ENCODE assay signal across 19 cellular contexts in the genomic region with DNA sequence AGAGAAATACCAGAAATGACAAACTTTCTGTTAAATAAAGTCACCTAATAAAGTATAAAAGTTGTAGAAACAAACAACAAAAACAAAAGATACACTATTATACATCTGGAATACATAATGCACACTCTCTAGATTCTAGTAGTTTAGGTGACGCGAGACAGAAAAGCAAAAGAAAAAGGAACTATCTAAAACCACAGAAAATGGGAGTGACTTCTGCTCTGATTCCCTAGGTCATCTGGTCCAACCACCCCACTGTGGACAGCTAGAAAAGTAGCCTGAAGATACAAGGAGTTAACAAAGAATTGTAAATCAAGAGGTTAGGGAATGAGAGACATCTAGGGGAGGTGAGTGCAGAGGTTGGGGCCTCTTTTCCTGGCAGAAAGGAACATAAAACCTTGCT. TPM values are rescaled to one million over a fixed set of nuclear protein-coding genes. Genes with fewer than 3 reads are reported as not detected.
A peak's percentile ranks its signal among the peaks of the same experiment; 100 is the strongest.
DNase-seq lines count a peak whose midpoint lies in the region; ATAC-seq lines count a peak whose summit lies in the region.
"Had no signal": no experiment of that assay in that cellular context is flagged by ENCODE, and none has a peak within 500 bp of the region (broad histone marks: within the 10 kb centered on the region; RNA-seq: fewer than 3 reads in every experiment).

No MANE protein-coding gene starts in this region.

- no peak for DNase-seq in activated T-cell treated with anti-CD3 and anti-CD28 coated beads, Interleukin-2, amount 50 U/mL, for 24 hours
- DNase-seq in activated T-cell treated with anti-CD3 and anti-CD28 coated beads, Interleukin-2, amount 50 U/mL, for 4 hours: no peak
- DNase-seq in SKM-1 (lab: John Stamatoyannopoulos, UW; ENCODE audit: unreplicated experiment) (peak; percentile 33), H4 (ENCODE audit: low spot score) (no peak), SHP77 treated with DMSO at 0.1 percent for 48 hours (lab: John Stamatoyannopoulos, UW) (no peak), left colon (no peak)
- DNase-seq: activated CD4-positive, alpha-beta T cell treated with anti-CD3 and anti-CD28 coated beads for 1 hour; activated naive CD4-positive, alpha-beta T cell treated with anti-CD3 and anti-CD28 coated beads, Interleukin-2, amount 50 U/mL, for 16 hours; CD4-positive, CD25-positive, alpha-beta regulatory T cell; lower lobe of right lung; NCI-H1048; NCI-H69; RPMI8226; stimulated activated naive CD8-positive, alpha-beta T cell treated with anti-CD3 and anti-CD28 coated beads, Interleukin-15, Interleukin-2, amounts not matched to agents 100 U/mL and 50 U/mL, for 24 hours; upper lobe of left lung had no signal

- peaks cover 9% of the 10 kb centered on the region for H3K4me1 Mint-ChIP-seq in activated T-cell treated with anti-CD3 and anti-CD28 coated beads, Interleukin-2, amount 50 U/mL, for 24 hours (ENCODE audit: low read depth)
- no peaks in the 10 kb centered on the region for H3K4me1 Mint-ChIP-seq in activated T-cell treated with anti-CD3 and anti-CD28 coated beads, Interleukin-2, amount 50 U/mL, for 4 hours (ENCODE audit: low read depth)
- peaks cover 6% of the 10 kb centered on the region for H3K4me1 Mint-ChIP-seq in stimulated activated memory B cell treated with anti-CD40 and anti-IgM and Interleukin-4, amounts not matched to agents 10 μg/mL and 1 μg/mL and 100 μg/mL, for 72 hours

- H3K9me3 Mint-ChIP-seq in activated T-cell treated with anti-CD3 and anti-CD28 coated beads, Interleukin-2, amount 50 U/mL, for 24 hours: no peaks in the 10 kb centered on the region
- H3K9me3 Mint-ChIP-seq in activated T-cell treated with anti-CD3 and anti-CD28 coated beads, Interleukin-2, amount 50 U/mL, for 4 hours: no peaks in the 10 kb centered on the region
- no peaks in the 10 kb centered on the region for H3K9me3 Mint-ChIP-seq in stimulated activated memory B cell treated with anti-CD40 and anti-IgM and Interleukin-4, amounts not matched to agents 10 μg/mL and 1 μg/mL and 100 μg/mL, for 72 hours
- H3K9me3 Mint-ChIP-seq: CD4-positive, CD25-positive, alpha-beta regulatory T cell; dendritic cell treated with granulocyte-macrophage colony-stimulating factor and Interleukin-4, amounts not matched to agents 40 ng/mL and 50 ng/mL, for 4 days; T-helper 1 cell treated with Interleukin-12 subunit alpha and Interleukin-12 subunit beta and Interleukin-4 antibody, amounts not matched to agents 30 μg/mL and 1 μg/mL, for 36 hours had no signal

- intact Hi-C loops in left colon (cut with DNase I, micrococcal nuclease): no loop called here

- H3K36me3 Mint-ChIP-seq in activated T-cell treated with anti-CD3 and anti-CD28 coated beads, Interleukin-2, amount 50 U/mL, for 24 hours (ENCODE audit: low read depth): peaks cover 89% of the 10 kb centered on the region
- H3K36me3 Mint-ChIP-seq in activated T-cell treated with anti-CD3 and anti-CD28 coated beads, Interleukin-2, amount 50 U/mL, for 4 hours (ENCODE audit: insufficient read depth): peaks cover 44% of the 10 kb centered on the region
- peaks cover 61% of the 10 kb centered on the region for H3K36me3 Mint-ChIP-seq in stimulated activated memory B cell treated with anti-CD40 and anti-IgM and Interleukin-4, amounts not matched to agents 10 μg/mL and 1 μg/mL and 100 μg/mL, for 72 hours

- peak overlapping the region; percentile 47 for H3K27ac Mint-ChIP-seq in activated T-cell treated with anti-CD3 and anti-CD28 coated beads, Interleukin-2, amount 50 U/mL, for 24 hours
- peak overlapping the region; percentile 64 for H3K27ac Mint-ChIP-seq in stimulated activated memory B cell treated with anti-CD40 and anti-IgM and Interleukin-4, amounts not matched to agents 10 μg/mL and 1 μg/mL and 100 μg/mL, for 72 hours
- H3K27ac Mint-ChIP-seq: dendritic cell treated with granulocyte-macrophage colony-stimulating factor and Interleukin-4, amounts not matched to agents 40 ng/mL and 50 ng/mL, for 4 days; T-helper 1 cell treated with Interleukin-12 subunit alpha and Interleukin-12 subunit beta and Interleukin-4 antibody, amounts not matched to agents 30 μg/mL and 1 μg/mL, for 36 hours had no signal

- no peak for ATAC-seq in activated T-cell treated with anti-CD3 and anti-CD28 coated beads, Interleukin-2, amount 50 U/mL, for 4 hours
- ATAC-seq in HG03060 (IDR thresholded peaks at IDR 0.05; ENCODE audit: low read depth, unreplicated experiment) (peak; percentile 75), left colon (no peak)
- ATAC-seq in stimulated activated memory B cell treated with anti-CD40 and anti-IgM and Interleukin-4, amounts not matched to agents 10 μg/mL and 1 μg/mL and 100 μg/mL, for 72 hours: no peak
- ATAC-seq: lower lobe of right lung; stimulated activated naive CD8-positive, alpha-beta T cell treated with anti-CD3 and anti-CD28 coated beads, Interleukin-15, Interleukin-2, amounts not matched to agents 100 U/mL and 50 U/mL, for 24 hours had no signal

- H3K4me3 Mint-ChIP-seq in activated T-cell treated with anti-CD3 and anti-CD28 coated beads, Interleukin-2, amount 50 U/mL, for 24 hours: no peak overlapping the region
- H3K4me3 Mint-ChIP-seq in activated T-cell treated with anti-CD3 and anti-CD28 coated beads, Interleukin-2, amount 50 U/mL, for 4 hours: no peak overlapping the region
- no peak overlapping the region for H3K4me3 Mint-ChIP-seq in stimulated activated memory B cell treated with anti-CD40 and anti-IgM and Interleukin-4, amounts not matched to agents 10 μg/mL and 1 μg/mL and 100 μg/mL, for 72 hours
- H3K4me3 Mint-ChIP-seq: CD4-positive, CD25-positive, alpha-beta regulatory T cell; dendritic cell treated with granulocyte-macrophage colony-stimulating factor and Interleukin-4, amounts not matched to agents 40 ng/mL and 50 ng/mL, for 4 days; T-helper 1 cell treated with Interleukin-12 subunit alpha and Interleukin-12 subunit beta and Interleukin-4 antibody, amounts not matched to agents 30 μg/mL and 1 μg/mL, for 36 hours had no signal

- H3K27me3 Mint-ChIP-seq in activated T-cell treated with anti-CD3 and anti-CD28 coated beads, Interleukin-2, amount 50 U/mL, for 24 hours: no peaks in the 10 kb centered on the region
- H3K27me3 Mint-ChIP-seq in activated T-cell treated with anti-CD3 and anti-CD28 coated beads, Interleukin-2, amount 50 U/mL, for 4 hours (ENCODE audit: low read depth): no peaks in the 10 kb centered on the region
- H3K27me3 Mint-ChIP-seq in stimulated activated memory B cell treated with anti-CD40 and anti-IgM and Interleukin-4, amounts not matched to agents 10 μg/mL and 1 μg/mL and 100 μg/mL, for 72 hours: no peaks in the 10 kb centered on the region
- H3K27me3 Mint-ChIP-seq: CD4-positive, CD25-positive, alpha-beta regulatory T cell; dendritic cell treated with granulocyte-macrophage colony-stimulating factor and Interleukin-4, amounts not matched to agents 40 ng/mL and 50 ng/mL, for 4 days had no signal

RNA-seq across cellular contexts. Expression of a gene that starts 39.1 kb away (rescaled TPM):
- 10 to 100 TPM; 73.9 to 89.1 (median 85.4) TPM for total RNA-seq in activated T-cell treated with anti-CD3 and anti-CD28 coated beads, Interleukin-2, amount 50 U/mL, for 4 hours
- 25.9 and 28.8 TPM in 2 replicates for total RNA-seq in H4 (2014; rRNA removed; shearing (Covaris generic))
- total RNA-seq in left colon: 10 to 100 TPM; 41.0 to 47.6 TPM
